Comparison of ENCODE assay signal across 8 cellular contexts in the genomic region with DNA sequence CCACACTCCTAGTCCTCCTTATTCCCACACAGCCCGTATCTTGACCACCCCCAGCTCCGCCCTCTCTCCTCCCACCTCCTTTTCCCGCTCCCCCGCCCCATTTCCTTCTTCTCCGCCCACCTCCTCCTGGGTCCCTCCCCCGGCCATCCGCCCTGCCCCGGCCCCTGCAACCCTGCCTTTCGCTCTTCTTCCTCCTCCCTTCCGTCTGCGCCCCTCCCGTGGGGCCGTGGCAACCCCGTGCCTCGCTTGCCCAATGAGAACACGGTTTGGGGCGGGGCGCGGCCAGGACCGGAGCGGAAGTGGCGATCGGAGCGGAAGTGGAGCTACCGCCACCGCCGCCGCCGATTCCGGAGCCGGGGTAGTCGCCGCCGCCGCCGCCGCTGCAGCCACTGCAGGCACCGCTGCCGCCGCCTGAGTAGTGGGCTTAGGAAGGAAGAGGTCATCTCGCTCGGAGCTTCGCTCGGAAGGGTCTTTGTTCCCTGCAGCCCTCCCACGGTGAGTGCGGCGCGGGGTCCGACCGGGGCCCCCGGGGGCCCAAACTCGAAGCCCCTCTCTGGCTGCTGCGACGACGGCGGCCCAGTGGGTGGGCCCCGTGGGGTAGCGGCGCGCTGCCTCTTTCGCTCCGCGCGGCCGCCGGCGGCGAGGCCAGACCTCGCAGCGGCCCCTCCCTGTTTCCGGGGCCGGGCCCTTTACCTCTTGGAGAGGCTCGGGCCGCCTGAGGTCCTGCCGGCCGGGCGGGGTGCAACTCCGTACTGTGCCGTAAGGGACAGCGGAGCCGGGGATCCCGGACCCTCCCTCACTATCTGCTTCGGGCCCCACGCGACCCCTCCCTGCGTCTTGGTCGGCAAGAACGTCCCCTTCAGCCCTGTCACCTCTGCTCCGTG. TPM values are rescaled to one million over a fixed set of nuclear protein-coding genes. Genes with fewer than 3 reads are reported as not detected.
DNase-seq lines count a peak whose midpoint lies in the region; ATAC-seq and TF ChIP-seq lines count a peak whose summit lies in the region.

A gene (plus strand): TSS at position 314 of the 884 bp plus-strand sequence. CDS start 15,829 bp downstream, outside the sequence.

- H3K27me3 ChIP-seq in Caco-2 (replicated peaks; ENCODE audit: control insufficient read depth, insufficient read depth, low read length), result no peaks in the 10 kb centered on the region
- H3K27me3 ChIP-seq in NT2/D1 (ENCODE audit: insufficient read depth, insufficient read length), result no peaks in the 10 kb centered on the region
- H3K27me3 ChIP-seq in endocrine pancreas (ENCODE audit: control insufficient read depth, insufficient read depth, low read length), result no peaks in the 10 kb centered on the region

- peak within 1 kb of the TSS; percentile 99 for H3K4me3 Mint-ChIP-seq in Caco-2 (ENCODE audit: unreplicated experiment)
- H3K4me3 Mint-ChIP-seq in activated CD8-positive, alpha-beta memory T cell treated with anti-CD3 and anti-CD28 coated beads, Interleukin-2, amount 10 ng/mL, durations not matched to agents 7 days and 5 days, result peak within 1 kb of the TSS; percentile 91

- H3K4me3 ChIP-seq in Caco-2 (ENCODE audit: low read depth, low read length), result peak within 1 kb of the TSS; percentile 98
- H3K4me3 ChIP-seq in NT2/D1 (ENCODE audit: insufficient read length, low read depth), result peak within 1 kb of the TSS; percentile 89
- peak within 1 kb of the TSS; percentile 74 for H3K4me3 ChIP-seq in endocrine pancreas (ENCODE audit: control insufficient read depth, insufficient read depth, low read length)

- peak; percentile 19 to 22 for TF ChIP-seq CTCF in Caco-2 (IDR thresholded peaks at IDR 0.05; ENCODE audit: insufficient read depth in 1 of 2, low read depth in 1 of 2, low read length in 1 of 2, severe bottlenecking in 1 of 2, unreplicated experiment in 1 of 2)

- no TSS peak for BruUV-seq in Caco-2 (replicated peaks; lab: Mats Ljungman, UMichigan)

- H3K9me3 Mint-ChIP-seq in Caco-2 (ENCODE audit: unreplicated experiment), result no peaks in the 10 kb centered on the region
- H3K9me3 Mint-ChIP-seq in activated CD8-positive, alpha-beta memory T cell treated with anti-CD3 and anti-CD28 coated beads, Interleukin-2, amount 10 ng/mL, durations not matched to agents 7 days and 5 days (ENCODE audit: low read depth), result no peaks in the 10 kb centered on the region

- H3K4me1 ChIP-seq in Caco-2 (peaks cover 34% of the 10 kb centered on the region), NT2/D1 (ENCODE audit: insufficient read depth, insufficient read length) (peaks cover 2% of the 10 kb centered on the region), endocrine pancreas (ENCODE audit: control insufficient read depth, insufficient read depth, low read length) (peaks cover 23% of the 10 kb centered on the region)

- peak; percentile 74 for ATAC-seq in GM21367 (IDR thresholded peaks at IDR 0.05; ENCODE audit: unreplicated experiment)
- peak; percentile 97 for ATAC-seq in activated CD8-positive, alpha-beta memory T cell treated with anti-CD3 and anti-CD28 coated beads, Interleukin-2, amount 10 ng/mL, durations not matched to agents 7 days and 5 days

- intact Hi-C loops in Caco-2 (cut with micrococcal nuclease; ENCODE audit: unreplicated experiment), result loop anchor here (1.0 to 10.0 kb wide), 4 partner anchors 29 to 671 kb away; a partner anchor contains a TSS

- peaks cover 33% of the 10 kb centered on the region for H3K36me3 Mint-ChIP-seq in Caco-2 (ENCODE audit: insufficient read depth, unreplicated experiment)
- peaks cover 19% of the 10 kb centered on the region for H3K36me3 Mint-ChIP-seq in activated CD8-positive, alpha-beta memory T cell treated with anti-CD3 and anti-CD28 coated beads, Interleukin-2, amount 10 ng/mL, durations not matched to agents 7 days and 5 days

- peak within 1 kb of the TSS; percentile 97 for H3K27ac Mint-ChIP-seq in Caco-2 (ENCODE audit: unreplicated experiment)
- H3K27ac Mint-ChIP-seq in activated CD8-positive, alpha-beta memory T cell treated with anti-CD3 and anti-CD28 coated beads, Interleukin-2, amount 10 ng/mL, durations not matched to agents 7 days and 5 days, result peak within 1 kb of the TSS; percentile 94

- peak within 1 kb of the TSS; percentile 94 for H3K9ac ChIP-seq in NT2/D1 (ENCODE audit: insufficient read length, low read depth)
- peak within 1 kb of the TSS; percentile 95 for H3K9ac ChIP-seq in endocrine pancreas (ENCODE audit: control insufficient read depth, insufficient read depth, low read length)

- H3K36me3 ChIP-seq in Caco-2 (ENCODE audit: control insufficient read depth, insufficient read depth, low read length) (peaks cover 1% of the 10 kb centered on the region; the same call in 1 of the 2 replicates), NT2/D1 (ENCODE audit: insufficient read depth, insufficient read length, low read length) (peaks cover 32% of the 10 kb centered on the region), endocrine pancreas (ENCODE audit: control insufficient read depth, insufficient read depth, low read length) (no peaks in the 10 kb centered on the region)

- peaks cover 34% of the 10 kb centered on the region for H3K4me1 Mint-ChIP-seq in Caco-2 (ENCODE audit: low read depth, unreplicated experiment)
- peaks cover 44% of the 10 kb centered on the region for H3K4me1 Mint-ChIP-seq in activated CD8-positive, alpha-beta memory T cell treated with anti-CD3 and anti-CD28 coated beads, Interleukin-2, amount 10 ng/mL, durations not matched to agents 7 days and 5 days

- H3K27me3 Mint-ChIP-seq in Caco-2 (ENCODE audit: insufficient read depth, unreplicated experiment), result no peaks in the 10 kb centered on the region
- no peaks in the 10 kb centered on the region for H3K27me3 Mint-ChIP-seq in activated CD8-positive, alpha-beta memory T cell treated with anti-CD3 and anti-CD28 coated beads, Interleukin-2, amount 10 ng/mL, durations not matched to agents 7 days and 5 days

- no peaks in the 10 kb centered on the region for H3K9me3 ChIP-seq in Caco-2
- no peaks in the 10 kb centered on the region for H3K9me3 ChIP-seq in NT2/D1 (ENCODE audit: insufficient read depth, low read length)
- no peaks in the 10 kb centered on the region for H3K9me3 ChIP-seq in endocrine pancreas (ENCODE audit: control insufficient read depth, low read length)

- CTCF ChIA-PET in Caco-2 (lab: Charles Lee), result interaction anchor here (0.6 to 1.6 kb wide), 17 partner anchors 9 to 1645 kb away, joined by 3 to 11 read pairs (median 4); a partner anchor contains a TSS
- CTCF ChIA-PET in activated CD8-positive, alpha-beta memory T cell treated with anti-CD3 and anti-CD28 coated beads, Interleukin-2, amount 10 ng/mL, durations not matched to agents 7 days and 5 days (lab: Charles Lee), result interaction anchor here (0.9 to 1.9 kb wide), 4 partner anchors 23 to 674 kb away, joined by 3 to 6 read pairs (median 4); no protein-coding TSS in a partner anchor

- DNase-seq in Caco-2, result peak; percentile 100
- peak in 74 of 76 experiments; percentile 64 to 99 (median 94) for DNase-seq in HUDEP-2 (lab: John Stamatoyannopoulos, UW; ENCODE audit: unreplicated experiment in 76 of 76)
- DNase-seq in NT2/D1 (ENCODE audit: low read depth, low spot score), result peak; percentile 98
- DNase-seq in activated CD8-positive, alpha-beta memory T cell treated with anti-CD3 and anti-CD28 coated beads, Interleukin-2, amount 10 ng/mL, durations not matched to agents 7 days and 5 days, result peak; percentile 99
- DNase-seq in mesenteric fat pad (ENCODE audit: low spot score), result peak; percentile 100
- peak; percentile 95 for DNase-seq in stimulated activated CD8-positive, alpha-beta memory T cell treated with anti-CD3 and anti-CD28 coated beads, Interleukin-15, amount 100 ng/mL, for 24 hours (ENCODE audit: low read depth)

- POLR2A ChIA-PET in Caco-2 (lab: Charles Lee), result interaction anchor here (0.5 to 1.8 kb wide), 28 partner anchors 9 to 1478 kb away, joined by 3 to 28 read pairs (median 4); a partner anchor contains a TSS

RNA-seq across cellular contexts. Expression of the gene that starts here (rescaled TPM):
- total RNA-seq in Caco-2 (2022), result 522 and 539 TPM in 2 replicates
- 100 to 1,000 TPM; 198 to 252 TPM for total RNA-seq in activated CD8-positive, alpha-beta memory T cell treated with anti-CD3 and anti-CD28 coated beads, Interleukin-2, amount 10 ng/mL, durations not matched to agents 7 days and 5 days
- 182 TPM for total RNA-seq in mesenteric fat pad

Comparison
In these comparisons a context has a peak if more than half of its experiments do, and no peak if none do; other contexts are left out.
1. Peak in every context shown above with its lines: DNase-seq, ATAC-seq and H3K4me3 ChIP-seq.